Comparison of ENCODE assay signal across 14 cellular contexts in the genomic region with DNA sequence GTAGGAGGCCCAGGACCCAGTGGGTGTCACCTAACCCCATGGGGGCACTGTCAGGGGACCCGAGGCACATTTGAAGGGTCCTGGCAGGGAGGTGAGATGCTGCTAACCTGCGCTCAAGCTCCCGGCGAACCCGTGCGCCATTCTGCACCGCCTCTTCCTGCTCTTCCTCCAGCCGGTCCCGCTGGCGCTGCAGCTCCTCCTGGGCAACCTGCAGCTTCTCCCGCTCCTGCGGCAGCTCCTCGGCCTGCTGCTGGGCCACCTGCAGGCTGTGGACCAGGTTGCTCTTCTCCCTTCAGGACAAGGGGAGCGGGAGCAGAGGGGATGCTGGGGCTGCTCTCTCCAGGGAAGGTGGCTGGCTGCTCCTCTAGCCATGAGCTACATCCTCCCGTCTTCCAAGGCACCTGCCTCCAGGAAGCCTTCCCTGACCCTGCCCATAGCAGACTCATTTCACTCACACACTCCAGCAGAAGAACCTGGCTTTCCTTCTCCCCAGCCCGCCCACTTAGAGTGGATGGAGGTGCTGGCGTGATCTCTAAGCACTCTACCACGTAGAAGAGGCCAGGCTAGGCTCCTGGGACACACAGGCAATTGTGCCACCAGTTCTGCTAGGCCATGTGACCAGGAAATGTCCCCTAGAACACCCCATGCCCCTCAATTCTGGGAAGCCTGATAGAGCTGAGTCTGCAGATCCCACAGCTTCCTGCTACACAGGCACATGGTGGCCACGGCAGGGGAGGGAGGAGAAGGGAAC. TPM values are rescaled to one million over a fixed set of nuclear protein-coding genes. Genes with fewer than 3 reads are reported as not detected.
A peak's percentile ranks its signal among the peaks of the same experiment; 100 is the strongest.
DNase-seq lines count a peak whose midpoint lies in the region; ATAC-seq, FAIRE-seq and TF ChIP-seq lines count a peak whose summit lies in the region.
"Had no signal": no experiment of that assay in that cellular context is flagged by ENCODE, and none has a peak within 500 bp of the region (broad histone marks: within the 10 kb centered on the region; RNA-seq: fewer than 3 reads in every experiment).

No MANE protein-coding gene starts in this region.

- dilution Hi-C loops in IMR-90 (cut with HindIII; ENCODE audit: low sequenced_read_pairs, unreplicated experiment) (no loop called here), endothelial cell of umbilical vein (cut with MboI; ENCODE audit: extremely low pct_ligation_motif_present, low sequenced_read_pairs) (no loop called here)

- no peak overlapping the region for H2AK5ac ChIP-seq in IMR-90 (ENCODE audit: low read depth, low read length)

- no peak overlapping the region for H2BK120ac ChIP-seq in IMR-90 (ENCODE audit: low read depth, low read length)

- H3K36me3 ChIP-seq in DND-41 (ENCODE audit: insufficient read depth, low read length) (peaks cover 85% of the 10 kb centered on the region), IMR-90 (ENCODE audit: control insufficient read depth, insufficient read depth, low read length) (peaks cover 55% of the 10 kb centered on the region), endothelial cell of umbilical vein (ENCODE audit: control insufficient read depth in 2 of 2, extremely low read depth in 1 of 2, insufficient read depth in 2 of 2, low read length in 2 of 2) (peaks cover 11 to 64% of the 10 kb centered on the region in 2 experiments)

- H3K4me1 ChIP-seq in DND-41 (ENCODE audit: insufficient read depth, low read length) (no peaks in the 10 kb centered on the region), IMR-90 (ENCODE audit: control insufficient read depth, insufficient read depth, low read length) (no peaks in the 10 kb centered on the region), endothelial cell of umbilical vein (ENCODE audit: control insufficient read depth, extremely low read depth, insufficient read depth, low read length) (no peaks in the 10 kb centered on the region)

- FAIRE-seq in endothelial cell of umbilical vein (lab: Jason Lieb, UNC) = peak; percentile 75

- H4K20me1 ChIP-seq in DND-41 (ENCODE audit: insufficient read depth, low read length) (peaks cover 23% of the 10 kb centered on the region), IMR-90 (ENCODE audit: insufficient read depth, low read length) (no peaks in the 10 kb centered on the region), endothelial cell of umbilical vein (replicated peaks; ENCODE audit: control insufficient read depth, extremely low read depth, insufficient read depth, low read length) (no peaks in the 10 kb centered on the region)

- no peak overlapping the region for H4K5ac ChIP-seq in IMR-90 (ENCODE audit: low read depth, low read length)

- H2AFZ ChIP-seq in DND-41 (ENCODE audit: low read depth, low read length) (no peak overlapping the region), IMR-90 (replicated peaks; ENCODE audit: low read length, poor library complexity) (no peak overlapping the region), endothelial cell of umbilical vein (ENCODE audit: low read depth, low read length) (no peak overlapping the region)
- H2AFZ ChIP-seq: GM23248 had no signal

- POLR2A ChIA-PET in IMR-90 (lab: Charles Lee; ENCODE audit: unreplicated experiment) (no interaction called here), endothelial cell of umbilical vein (lab: Charles Lee) (no interaction called here)

- H3K4me2 ChIP-seq in DND-41 (ENCODE audit: insufficient read depth, low read length) (no peak overlapping the region), IMR-90 (ENCODE audit: low read depth, low read length) (no peak overlapping the region), endothelial cell of umbilical vein (ENCODE audit: insufficient read depth, low read length) (no peak overlapping the region)
- H3K4me2 ChIP-seq: KMS-11 had no signal

- peak; percentile 8 for DNase-seq in DND-41
- no peak for DNase-seq in IMR-90
- no peak for DNase-seq in endothelial cell of umbilical vein (ENCODE audit: low read depth, low spot score)
- no peak for DNase-seq in progenitor cell of endocrine pancreas (ENCODE audit: low spot score, unreplicated experiment)
- DNase-seq in SW 1271 (lab: John Stamatoyannopoulos, UW) = no peak
- DNase-seq in activated CD4-positive, alpha-beta T cell treated with anti-CD3 and anti-CD28 coated beads for 48 hours = no peak
- no peak for DNase-seq in SW480 (ENCODE audit: low spot score)
- DNase-seq: GM23248, naive B cell, NCI-H2081 treated with DMSO at 0.1 percent for 48 hours, T-helper 9 cell had no signal

- H4K8ac ChIP-seq in IMR-90 (ENCODE audit: low read depth in 2 of 2, low read length in 2 of 2) = no peak overlapping the region

- H3K4me3 ChIP-seq in DND-41 (ENCODE audit: low read depth in 1 of 2, low read length in 2 of 2) (no peak overlapping the region), IMR-90 (ENCODE audit: insufficient read depth, low read depth, low read length) (no peak overlapping the region), endothelial cell of umbilical vein (replicated peaks in 1 of 3; ENCODE audit: insufficient read depth in 1 of 3, low read depth in 1 of 3, low read length in 3 of 3) (no peak overlapping the region)
- H3K4me3 ChIP-seq: cardiac muscle cell, GM23248 had no signal

- no peak overlapping the region for H3K14ac ChIP-seq in IMR-90 (replicated peaks; ENCODE audit: low read depth, low read length)

- TF ChIP-seq RAD21 in IMR-90 (IDR thresholded peaks at IDR 0.05; ENCODE audit: low read length) = no peak

- no TSS peak for BruUV-seq in IMR-90 (replicated peaks; lab: Mats Ljungman, UMichigan)
- BruUV-seq in endothelial cell of umbilical vein (replicated peaks; lab: Mats Ljungman, UMichigan) = no TSS peak

- H3K9me1 ChIP-seq in IMR-90 (ENCODE audit: insufficient read depth, low read length) (no peaks in the 10 kb centered on the region), endothelial cell of umbilical vein (replicated peaks; ENCODE audit: control insufficient read depth, extremely low read depth, insufficient read depth, low read length) (no peaks in the 10 kb centered on the region)

- 0 out of 4 replicates have a peak, but pooled peaks cover 0 to 2% of the 10 kb centered on the region in 2 experiments for H3K79me1 ChIP-seq in IMR-90 (ENCODE audit: low read depth in 1 of 2, low read length in 2 of 2)

- no peaks in the 10 kb centered on the region for H3K79me2 ChIP-seq in DND-41 (ENCODE audit: insufficient read depth, low read length)
- no peaks in the 10 kb centered on the region for H3K79me2 ChIP-seq in endothelial cell of umbilical vein (ENCODE audit: control insufficient read depth, insufficient read depth, low read length)

- H3K27ac ChIP-seq in DND-41 (ENCODE audit: low read length) (no peak overlapping the region), IMR-90 (ENCODE audit: insufficient read depth, low read length) (no peak overlapping the region), endothelial cell of umbilical vein (ENCODE audit: insufficient read depth, low read depth, low read length) (no peak overlapping the region)
- H3K27ac ChIP-seq: cardiac muscle cell, GM23248, KMS-11 had no signal

- H3K23ac ChIP-seq in IMR-90 (ENCODE audit: low read depth, low read length) = no peak overlapping the region

- H2AK9ac ChIP-seq in IMR-90 (replicated peaks; ENCODE audit: low read depth, low read length, poor library complexity) = peak overlapping the region; percentile 52

- WGBS in IMR-90 (ENCODE audit: extremely low coverage in 2 of 2, insufficient read length in 1 of 2), 2 experiments = 89% methylated on average over 14 of the region's 19 CpGs; no CpG with 5 or more reads in 1 of the 2 experiments

- peaks cover 39% of the 10 kb centered on the region for H3K36me3 Mint-ChIP-seq in progenitor cell of endocrine pancreas (ENCODE audit: insufficient read depth)

- CTCF ChIA-PET in IMR-90 (lab: Yijun Ruan, JAX) = no interaction called here
- CTCF ChIA-PET in endothelial cell of umbilical vein (lab: Charles Lee) = interaction anchor here (1.4 kb wide), 1 partner anchor 323 kb away, joined by 5 read pairs; no protein-coding TSS in a partner anchor

- no peak overlapping the region for H3K9ac ChIP-seq in DND-41 (ENCODE audit: low read depth, low read length)
- H3K9ac ChIP-seq in IMR-90 (ENCODE audit: low read depth, low read length) = no peak overlapping the region
- H3K9ac ChIP-seq in endothelial cell of umbilical vein (replicated peaks; ENCODE audit: extremely low read depth, insufficient read depth, low read length) = no peak overlapping the region
- H3K9ac ChIP-seq: GM23248, KMS-11 had no signal

- H2BK15ac ChIP-seq in IMR-90 (ENCODE audit: low read depth, low read length) = no peak overlapping the region

- H4K91ac ChIP-seq in IMR-90 (ENCODE audit: insufficient read depth, low read depth, low read length) = no peak overlapping the region

- H3K9me3 Mint-ChIP-seq in progenitor cell of endocrine pancreas (ENCODE audit: low read depth) = no peaks in the 10 kb centered on the region
- H3K9me3 Mint-ChIP-seq: naive B cell; stimulated activated memory B cell treated with anti-CD40 and anti-IgM and Interleukin-4, amounts not matched to agents 10 μg/mL and 1 μg/mL and 100 μg/mL, for 72 hours had no signal

- H3K4me1 Mint-ChIP-seq in progenitor cell of endocrine pancreas (ENCODE audit: low read depth) = no peaks in the 10 kb centered on the region
- H3K4me1 Mint-ChIP-seq: stimulated activated memory B cell treated with anti-CD40 and anti-IgM and Interleukin-4, amounts not matched to agents 10 μg/mL and 1 μg/mL and 100 μg/mL, for 72 hours had no signal

- no peak overlapping the region for H3K4me3 Mint-ChIP-seq in progenitor cell of endocrine pancreas (ENCODE audit: low read depth)
- H3K4me3 Mint-ChIP-seq: naive B cell; stimulated activated memory B cell treated with anti-CD40 and anti-IgM and Interleukin-4, amounts not matched to agents 10 μg/mL and 1 μg/mL and 100 μg/mL, for 72 hours had no signal

- no peak overlapping the region for H3K56ac ChIP-seq in IMR-90 (ENCODE audit: extremely low read depth, insufficient read depth, low read length)

- no peaks in the 10 kb centered on the region for H3K27me3 Mint-ChIP-seq in progenitor cell of endocrine pancreas
- H3K27me3 Mint-ChIP-seq: naive B cell; stimulated activated memory B cell treated with anti-CD40 and anti-IgM and Interleukin-4, amounts not matched to agents 10 μg/mL and 1 μg/mL and 100 μg/mL, for 72 hours had no signal

- in situ Hi-C loops in IMR-90 (cut with MboI; ENCODE audit: low sequenced_read_pairs) = no loop called here

- H3K27me3 ChIP-seq in DND-41 (ENCODE audit: insufficient read depth, low read length, poor library complexity) (no peaks in the 10 kb centered on the region), IMR-90 (ENCODE audit: control insufficient read depth, insufficient read depth, low read length) (no peaks in the 10 kb centered on the region), endothelial cell of umbilical vein (ENCODE audit: control insufficient read depth in 2 of 2, insufficient read depth in 2 of 2, low read length in 2 of 2) (no peaks in the 10 kb centered on the region)
- H3K27me3 ChIP-seq: cardiac muscle cell had no signal

- H2BK5ac ChIP-seq in IMR-90 (ENCODE audit: low read depth, low read length, poor library complexity, severe bottlenecking) = no peak overlapping the region

- no peak overlapping the region for H2BK20ac ChIP-seq in IMR-90 (ENCODE audit: low read depth, low read length)

- H3K18ac ChIP-seq in IMR-90 (ENCODE audit: low read depth, low read length) = no peak overlapping the region

- intact Hi-C loops in IMR-90 (cut with micrococcal nuclease) (no loop called here), endothelial cell of umbilical vein (cut with micrococcal nuclease) (no loop called here)

- TF ChIP-seq POLR2A in IMR-90 (IDR thresholded peaks at IDR 0.05; ENCODE audit: low read depth, low read length) (no peak), endothelial cell of umbilical vein (IDR thresholded peaks at IDR 0.05; ENCODE audit: low read depth, low read length) (no peak)

- no peak overlapping the region for H3K4ac ChIP-seq in IMR-90 (ENCODE audit: low read depth, low read length)

- ATAC-seq in DND-41 (ENCODE audit: insufficient read depth, low read depth) (no peak), IMR-90 (ENCODE audit: low read depth) (no peak)
- ATAC-seq: stimulated activated memory B cell treated with anti-CD40 and anti-IgM and Interleukin-4, amounts not matched to agents 10 μg/mL and 1 μg/mL and 100 μg/mL, for 72 hours had no signal

- H3K27ac Mint-ChIP-seq in progenitor cell of endocrine pancreas = peak overlapping the region; percentile 9
- H3K27ac Mint-ChIP-seq: stimulated activated memory B cell treated with anti-CD40 and anti-IgM and Interleukin-4, amounts not matched to agents 10 μg/mL and 1 μg/mL and 100 μg/mL, for 72 hours had no signal

- H3K9me3 ChIP-seq in DND-41 (ENCODE audit: insufficient read depth, low read length, severe bottlenecking) (no peaks in the 10 kb centered on the region), IMR-90 (ENCODE audit: control insufficient read depth, insufficient read depth, low read length) (no peaks in the 10 kb centered on the region), endothelial cell of umbilical vein (replicated peaks; ENCODE audit: control insufficient read depth, insufficient read depth, low read length) (no peaks in the 10 kb centered on the region)

- TF ChIP-seq CTCF in DND-41 (IDR thresholded peaks at IDR 0.05; ENCODE audit: borderline replicate concordance, extremely low read depth, low read length, poor library complexity, severe bottlenecking) = no peak
- no peak for TF ChIP-seq CTCF in IMR-90 (conservative IDR thresholded peaks at IDR 0.05; ENCODE audit: low read depth, low read length)
- TF ChIP-seq CTCF in endothelial cell of umbilical vein (IDR thresholded peaks at IDR 0.05; ENCODE audit: extremely low read depth in 1 of 2, insufficient read depth in 1 of 2, low read depth in 1 of 2, low read length in 2 of 2) = no peak
- TF ChIP-seq CTCF in progenitor cell of endocrine pancreas (IDR thresholded peaks at IDR 0.05; ENCODE audit: unreplicated experiment) = no peak

RNA-seq across cellular contexts. Expression of a gene that starts 15.2 kb away (rescaled TPM):
- total RNA-seq in IMR-90 (2012; rRNA removed) = 25.3 and 28.3 TPM in 2 replicates
- polyA plus RNA-seq in IMR-90 (2012; rRNA removed) = 17.1 and 18.8 TPM in 2 replicates
- polyA plus RNA-seq in IMR-90 (2012; cell fraction: cytosol; rRNA removed) = 8.8 and 12.8 TPM in 2 replicates
- 23.2 and 44.6 TPM in 2 replicates for polyA plus RNA-seq in IMR-90 (2012; cell fraction: nucleus; rRNA removed; ENCODE audit: low replicate concordance)
- total RNA-seq in endothelial cell of umbilical vein = 33.5 and 58.4 TPM in 2 replicates
- polyA plus RNA-seq in endothelial cell of umbilical vein = 21.1 and 23.0 TPM in 2 replicates
- 21.2 and 23.0 TPM in 2 replicates for polyA plus RNA-seq in endothelial cell of umbilical vein (2011; cell fraction: cytosol; rRNA removed)
- 83.3 and 85.6 TPM in 2 replicates for polyA plus RNA-seq in endothelial cell of umbilical vein (2011; cell fraction: nucleus; rRNA removed)
- 14.1 and 20.8 TPM in 2 replicates for polyA plus RNA-seq in endothelial cell of umbilical vein (2012)
- 53.0 and 69.0 TPM in 2 replicates for polyA minus RNA-seq in endothelial cell of umbilical vein
- 13.5 TPM for polyA minus RNA-seq in endothelial cell of umbilical vein (2011; cell fraction: cytosol; rRNA and poly(A)+ RNA removed)
- 78.3 and 105 TPM in 2 replicates for polyA minus RNA-seq in endothelial cell of umbilical vein (2011; cell fraction: nucleus; rRNA and poly(A)+ RNA removed)
- total RNA-seq in progenitor cell of endocrine pancreas = 100 TPM in 2 replicates

RNA-seq across cellular contexts. Expression of a gene that starts 38.2 kb away (rescaled TPM):
- under 0.01 TPM in 2 replicates for total RNA-seq in IMR-90 (2012; rRNA removed)
- not detected in 2 replicates for polyA plus RNA-seq in IMR-90 (2012; rRNA removed)
- not detected in 2 replicates for polyA plus RNA-seq in IMR-90 (2012; cell fraction: cytosol; rRNA removed)
- polyA plus RNA-seq in IMR-90 (2012; cell fraction: nucleus; rRNA removed; ENCODE audit: low replicate concordance) = not detected in 2 replicates
- total RNA-seq in endothelial cell of umbilical vein = 1,319 and 2,019 TPM in 2 replicates
- polyA plus RNA-seq in endothelial cell of umbilical vein = under 0.01 and 206 TPM in 2 replicates
- under 0.01 TPM in 1 of 2 replicates, not detected in the other for polyA plus RNA-seq in endothelial cell of umbilical vein (2011; cell fraction: cytosol; rRNA removed)
- polyA plus RNA-seq in endothelial cell of umbilical vein (2011; cell fraction: nucleus; rRNA removed) = under 0.01 TPM in 2 replicates
- polyA plus RNA-seq in endothelial cell of umbilical vein (2012) = 123 TPM in 1 of 2 replicates, not detected in the other
- 9,566 and 13,963 TPM in 2 replicates for polyA minus RNA-seq in endothelial cell of umbilical vein
- 46,668 TPM for polyA minus RNA-seq in endothelial cell of umbilical vein (2011; cell fraction: cytosol; rRNA and poly(A)+ RNA removed)
- 60,677 and 87,675 TPM in 2 replicates for polyA minus RNA-seq in endothelial cell of umbilical vein (2011; cell fraction: nucleus; rRNA and poly(A)+ RNA removed)
- total RNA-seq in progenitor cell of endocrine pancreas = 3,923 and 3,957 TPM in 2 replicates
- total RNA-seq: GM23248 had no signal
- polyA plus RNA-seq: cardiac muscle cell, GM23248 had no signal

Comparison
In these comparisons a context has a peak if more than half of its experiments do, and no peak if none do; other contexts are left out.
1. RNA of a gene that starts 38.2 kb away (total RNA-seq): 3,923 to 3,957 TPM in progenitor cell of endocrine pancreas and 1,319 to 2,019 TPM in endothelial cell of umbilical vein; under 0.01 TPM in IMR-90; every median in the first group is over 1,000 times any median in the second.